In the genomic region with DNA sequence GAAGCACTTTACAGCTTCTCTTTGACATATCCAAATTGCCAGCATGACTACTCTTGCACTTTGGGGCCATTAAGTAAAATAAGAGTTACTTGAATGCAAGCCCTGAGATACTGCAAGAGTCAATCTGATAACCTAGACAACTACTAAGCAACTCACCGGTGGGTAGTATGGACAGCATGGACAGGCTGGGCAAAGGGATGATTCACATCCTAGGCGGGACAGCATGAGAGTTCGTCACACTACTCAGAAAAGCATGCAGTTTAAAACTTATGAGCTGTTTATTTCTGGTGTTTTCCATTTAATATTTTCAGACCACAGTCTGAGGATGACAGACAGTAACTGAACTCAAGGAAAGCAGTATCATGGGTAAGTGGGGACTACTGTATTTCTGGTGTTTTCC, we compare ENCODE assay signal across 24 cellular contexts.
DNase-seq lines count a peak whose midpoint lies in the region; ATAC-seq and TF ChIP-seq lines count a peak whose summit lies in the region.
"Had no signal": no experiment of that assay in that cellular context is flagged by ENCODE, and none has a peak within 500 bp of the region (broad histone marks: within the 10 kb centered on the region; RNA-seq: fewer than 3 reads in every experiment).

No MANE protein-coding gene starts in this region.

- H3K27me3 ChIP-seq in breast epithelium = no peaks in the 10 kb centered on the region
- H3K27me3 ChIP-seq: tibial artery had no signal

- H3K36me3 ChIP-seq in breast epithelium = no peaks in the 10 kb centered on the region

- intact Hi-C loops in MCF 10A (cut with micrococcal nuclease) = no loop called here
- intact Hi-C loops in breast epithelium (cut with DNase I; ENCODE audit: low total_unique reads) = no loop called here
- intact Hi-C loops in activated CD4-positive, alpha-beta memory T cell treated with anti-CD3 and anti-CD28 coated beads for 36 hours (cut with micrococcal nuclease) = no loop called here

- H3K27ac ChIP-seq in breast epithelium = no peak overlapping the region
- H3K27ac ChIP-seq: 22Rv1, C4-2B, tibial artery had no signal

- H3K9me3 Mint-ChIP-seq in MCF 10A (ENCODE audit: unreplicated experiment) = no peaks in the 10 kb centered on the region
- H3K9me3 Mint-ChIP-seq in activated CD4-positive, alpha-beta memory T cell treated with anti-CD3 and anti-CD28 coated beads for 36 hours = peaks cover 18% of the 10 kb centered on the region
- H3K9me3 Mint-ChIP-seq: activated CD4-positive, alpha-beta T cell treated with anti-CD3 and anti-CD28 coated beads, Interleukin-2, amount 10 ng/mL, durations not matched to agents 7 days and 5 days; T-helper 1 cell treated with Interleukin-12 subunit alpha and Interleukin-12 subunit beta and Interleukin-4 antibody, amounts not matched to agents 30 μg/mL and 1 μg/mL, for 36 hours had no signal

- peaks cover 37% of the 10 kb centered on the region for H3K36me3 Mint-ChIP-seq in MCF 10A (ENCODE audit: insufficient read depth, unreplicated experiment)
- H3K36me3 Mint-ChIP-seq in activated CD4-positive, alpha-beta memory T cell treated with anti-CD3 and anti-CD28 coated beads for 36 hours = peaks cover 24% of the 10 kb centered on the region

- H3K4me1 ChIP-seq in breast epithelium = no peaks in the 10 kb centered on the region
- H3K4me1 ChIP-seq: tibial artery had no signal

- ATAC-seq in GM19395 (IDR thresholded peaks at IDR 0.05; ENCODE audit: unreplicated experiment) (no peak), GM21529 (IDR thresholded peaks at IDR 0.05; ENCODE audit: unreplicated experiment) (no peak), HG03135 (IDR thresholded peaks at IDR 0.05; ENCODE audit: unreplicated experiment) (no peak)
- ATAC-seq: right cardiac atrium had no signal

- DNase-seq in MCF 10A (ENCODE audit: unreplicated experiment) (peak; percentile 10), breast epithelium (ENCODE audit: low spot score in 2 of 2) (no peak), astrocyte of the spinal cord (ENCODE audit: low read depth, low spot score) (peak; percentile 19), foreskin fibroblast (peak; percentile 14 to 24)
- no peak for DNase-seq in activated CD4-positive, alpha-beta memory T cell treated with anti-CD3 and anti-CD28 coated beads for 36 hours
- DNase-seq: activated CD4-positive, alpha-beta T cell treated with anti-CD3 and anti-CD28 coated beads, Interleukin-2, amount 10 ng/mL, durations not matched to agents 7 days and 5 days; activated CD8-positive, alpha-beta memory T cell treated with anti-CD3 and anti-CD28 coated beads, Interleukin-2, amount 50 U/mL, for 48 hours; activated effector memory CD4-positive, alpha-beta T cell treated with Interleukin-2 at 50 U/mL for 16 hours; DMS 273 treated with DMSO at 0.1 percent for 48 hours; effector memory CD4-positive, alpha-beta T cell; NCI-H1092; NCI-H2107; NCI-H526; right cardiac atrium; SIG-M5; stimulated activated naive CD4-positive, alpha-beta T cell; tibial artery had no signal

- in situ Hi-C loops in astrocyte of the spinal cord (cut with HindIII; ENCODE audit: low sequenced_read_pairs) = no loop called here

- H3K9me3 ChIP-seq in breast epithelium = no peaks in the 10 kb centered on the region

- CTCF ChIA-PET in MCF 10A (lab: Yijun Ruan, JAX) = no interaction called here
- CTCF ChIA-PET in activated CD4-positive, alpha-beta memory T cell treated with anti-CD3 and anti-CD28 coated beads for 36 hours (lab: Charles Lee) = no interaction called here

- H3K4me3 Mint-ChIP-seq in MCF 10A (ENCODE audit: unreplicated experiment) = no peak overlapping the region
- no peak overlapping the region for H3K4me3 Mint-ChIP-seq in activated CD4-positive, alpha-beta memory T cell treated with anti-CD3 and anti-CD28 coated beads for 36 hours
- H3K4me3 Mint-ChIP-seq: activated CD4-positive, alpha-beta T cell treated with anti-CD3 and anti-CD28 coated beads, Interleukin-2, amount 10 ng/mL, durations not matched to agents 7 days and 5 days; T-helper 1 cell treated with Interleukin-12 subunit alpha and Interleukin-12 subunit beta and Interleukin-4 antibody, amounts not matched to agents 30 μg/mL and 1 μg/mL, for 36 hours had no signal

- H3K4me3 ChIP-seq in breast epithelium = no peak overlapping the region
- no peak overlapping the region for H3K4me3 ChIP-seq in astrocyte of the spinal cord (ENCODE audit: low read depth, low read length)
- no peak overlapping the region for H3K4me3 ChIP-seq in foreskin fibroblast (ENCODE audit: low read depth in 1 of 2, low read length in 2 of 2)
- H3K4me3 ChIP-seq: lung, tibial artery had no signal

- no peak for TF ChIP-seq CTCF in MCF 10A (IDR thresholded peaks at IDR 0.05; ENCODE audit: unreplicated experiment)
- no peak for TF ChIP-seq CTCF in breast epithelium (IDR thresholded peaks at IDR 0.05)
- TF ChIP-seq CTCF in astrocyte of the spinal cord (IDR thresholded peaks at IDR 0.05; ENCODE audit: low read depth, low read length) = no peak
- TF ChIP-seq CTCF in foreskin fibroblast (IDR thresholded peaks at IDR 0.05; ENCODE audit: low read depth, low read length) = no peak

- no peak overlapping the region for H3K27ac Mint-ChIP-seq in MCF 10A (ENCODE audit: low read depth, unreplicated experiment)
- H3K27ac Mint-ChIP-seq in activated CD4-positive, alpha-beta memory T cell treated with anti-CD3 and anti-CD28 coated beads for 36 hours = no peak overlapping the region
- H3K27ac Mint-ChIP-seq: activated CD4-positive, alpha-beta T cell treated with anti-CD3 and anti-CD28 coated beads, Interleukin-2, amount 10 ng/mL, durations not matched to agents 7 days and 5 days; T-helper 1 cell treated with Interleukin-12 subunit alpha and Interleukin-12 subunit beta and Interleukin-4 antibody, amounts not matched to agents 30 μg/mL and 1 μg/mL, for 36 hours had no signal

- H3K27me3 Mint-ChIP-seq in MCF 10A (ENCODE audit: insufficient read depth, unreplicated experiment) = no peaks in the 10 kb centered on the region
- H3K27me3 Mint-ChIP-seq in activated CD4-positive, alpha-beta memory T cell treated with anti-CD3 and anti-CD28 coated beads for 36 hours = no peaks in the 10 kb centered on the region
- H3K27me3 Mint-ChIP-seq: activated CD4-positive, alpha-beta T cell treated with anti-CD3 and anti-CD28 coated beads, Interleukin-2, amount 10 ng/mL, durations not matched to agents 7 days and 5 days had no signal

- no peak for TF ChIP-seq POLR2A in breast epithelium (IDR thresholded peaks at IDR 0.05)

- no peaks in the 10 kb centered on the region for H3K4me1 Mint-ChIP-seq in MCF 10A (ENCODE audit: insufficient read depth, unreplicated experiment)
- no peaks in the 10 kb centered on the region for H3K4me1 Mint-ChIP-seq in activated CD4-positive, alpha-beta memory T cell treated with anti-CD3 and anti-CD28 coated beads for 36 hours (ENCODE audit: low read depth)
- H3K4me1 Mint-ChIP-seq: activated CD4-positive, alpha-beta T cell treated with anti-CD3 and anti-CD28 coated beads, Interleukin-2, amount 10 ng/mL, durations not matched to agents 7 days and 5 days had no signal

- POLR2A ChIA-PET in MCF 10A (lab: Yijun Ruan, JAX) = interaction anchor here (1.2 kb wide), 1 partner anchor 49 kb away, joined by 3 read pairs; no protein-coding TSS in a partner anchor
- POLR2A ChIA-PET in activated CD4-positive, alpha-beta memory T cell treated with anti-CD3 and anti-CD28 coated beads for 36 hours (lab: Charles Lee) = no interaction called here

- no TSS peak for BruUV-seq in MCF 10A (replicated peaks; lab: Mats Ljungman, UMichigan)

Comparison
In these comparisons a context has a peak if more than half of its experiments do, and no peak if none do; other contexts are left out.
1. DNase-seq: peak in MCF 10A (single experiment), astrocyte of the spinal cord (single experiment) and foreskin fibroblast (2 of 2); none in breast epithelium (0 of 2) and activated CD4-positive, alpha-beta memory T cell treated with anti-CD3 and anti-CD28 coated beads for 36 hours (single experiment).